ENCODE assay signal across 8 cellular contexts in genomic region chr1:25695066-25695990, GRCh38.
DNase-seq lines count a peak whose midpoint lies in the region; ATAC-seq, FAIRE-seq and TF ChIP-seq lines count a peak whose summit lies in the region.

No MANE protein-coding gene starts in this region.

- H3K79me2 ChIP-seq in K562 (ENCODE audit: control insufficient read depth, insufficient read depth, low read length) (no peaks in the 10 kb centered on the region), keratinocyte (ENCODE audit: control insufficient read depth, insufficient read depth, low read length) (no peaks in the 10 kb centered on the region)

- no peaks in the 10 kb centered on the region for H3K9me3 Mint-ChIP-seq in activated naive CD4-positive, alpha-beta T cell treated with anti-CD3 and anti-CD28 coated beads for 36 hours

- no peaks in the 10 kb centered on the region for H3K36me3 Mint-ChIP-seq in activated naive CD4-positive, alpha-beta T cell treated with anti-CD3 and anti-CD28 coated beads for 36 hours (ENCODE audit: low read depth)

- no peaks in the 10 kb centered on the region for H3K36me3 ChIP-seq in K562 (ENCODE audit: control insufficient read depth, insufficient read depth, low read length)
- no peaks in the 10 kb centered on the region for H3K36me3 ChIP-seq in keratinocyte (ENCODE audit: control insufficient read depth in 2 of 2, extremely low read depth in 1 of 2, insufficient read depth in 2 of 2, low read length in 2 of 2)

- no peak overlapping the region for H3K27ac ChIP-seq in K562 (ENCODE audit: extremely low read depth, low read depth, low read length)
- peak overlapping the region; percentile 51 for H3K27ac ChIP-seq in keratinocyte (ENCODE audit: control insufficient read depth, insufficient read depth, low read length)

- WGBS in K562 (ENCODE audit: insufficient coverage, low coverage, missing lambda C conversion rate): 36% methylated on average over 22 of the region's 22 CpGs

- POLR2A ChIA-PET in K562 (lab: Yijun Ruan, JAX): interaction anchor here (0.6 to 1.3 kb wide), 8 partner anchors 9 to 84 kb away, joined by 3 to 5 read pairs (median 3); no protein-coding TSS in a partner anchor

- H3K27me3 ChIP-seq in K562 (ENCODE audit: control insufficient read depth in 2 of 2, insufficient read depth in 2 of 2, low read length in 2 of 2): peaks cover 32 to 88% of the 10 kb centered on the region in 2 experiments
- H3K27me3 ChIP-seq in keratinocyte (ENCODE audit: control insufficient read depth, extremely low read depth, insufficient read depth, low read length): no peaks in the 10 kb centered on the region

- no peaks in the 10 kb centered on the region for H3K9me1 ChIP-seq in K562 (ENCODE audit: control insufficient read depth, insufficient read depth, low read length)
- no peaks in the 10 kb centered on the region for H3K9me1 ChIP-seq in keratinocyte (ENCODE audit: control insufficient read depth, extremely low read depth, insufficient read depth, low read length)

- dilution Hi-C loops in keratinocyte (cut with MboI; ENCODE audit: extremely low pct_ligation_motif_present, low sequenced_read_pairs): no loop called here

- H3K27ac Mint-ChIP-seq in activated naive CD4-positive, alpha-beta T cell treated with anti-CD3 and anti-CD28 coated beads for 36 hours: peak overlapping the region; percentile 59

- H3K4me2 ChIP-seq in K562 (ENCODE audit: insufficient read depth, low read length) (no peak overlapping the region), keratinocyte (ENCODE audit: control insufficient read depth, extremely low read depth, insufficient read depth, low read depth, low read length) (peak overlapping the region; percentile 70)

- H3K9ac ChIP-seq in K562 (ENCODE audit: insufficient read depth in 1 of 2, low read depth in 2 of 2, low read length in 2 of 2) (peak overlapping the region in 1 of 2 experiments; percentile 66; a peak in 1 of 4 replicates), keratinocyte (ENCODE audit: control insufficient read depth, extremely low read depth, insufficient read depth, low read length) (no peak overlapping the region)

- H3K27me3 Mint-ChIP-seq in activated naive CD4-positive, alpha-beta T cell treated with anti-CD3 and anti-CD28 coated beads for 36 hours (ENCODE audit: low read depth): no peaks in the 10 kb centered on the region

- intact Hi-C loops in activated naive CD4-positive, alpha-beta T cell treated with anti-CD3 and anti-CD28 coated beads for 36 hours (cut with micrococcal nuclease): loop anchor here (5.0 kb wide), 2 partner anchors 82 to 102 kb away; no protein-coding TSS in a partner anchor
- intact Hi-C loops in K562 (cut with micrococcal nuclease): loop anchor here (2.0 to 10.0 kb wide), 3 partner anchors 87 to 151 kb away; partner anchors contain the start of gene LDLRAP1

- H4K20me1 ChIP-seq in K562 (replicated peaks; ENCODE audit: control insufficient read depth, insufficient read depth, low read length): 0 out of 2 replicates have a peak, but pooled peaks cover 3% of the 10 kb centered on the region
- H4K20me1 ChIP-seq in keratinocyte (ENCODE audit: control insufficient read depth, extremely low read depth, insufficient read depth, low read length): no peaks in the 10 kb centered on the region

- peak; percentile 28 to 53 (median 51); a peak in 5 of 6 replicates for TF ChIP-seq CTCF in K562 (IDR thresholded peaks at IDR 0.05 in 2 of 3, conservative IDR thresholded peaks at IDR 0.05 in 1 of 3; ENCODE audit: insufficient read depth in 2 of 3, low read depth in 1 of 3, low read length in 3 of 3)
- TF ChIP-seq CTCF in keratinocyte (optimal IDR thresholded peaks at IDR 0.05 in 1 of 3, IDR thresholded peaks at IDR 0.05 in 1 of 3, conservative IDR thresholded peaks at IDR 0.05 in 1 of 3; ENCODE audit: extremely low read depth in 1 of 3, insufficient read depth in 2 of 3, low read length in 3 of 3): peak in 1 of 3 experiments; percentile 7

- peak; percentile 88 for ATAC-seq in K562
- no peak for ATAC-seq in HG02970 (IDR thresholded peaks at IDR 0.05; ENCODE audit: low FRiP score, unreplicated experiment)
- ATAC-seq in HG03342 (IDR thresholded peaks at IDR 0.05; ENCODE audit: unreplicated experiment): no peak

- H3K4me1 ChIP-seq in K562 (replicated peaks in 1 of 2; ENCODE audit: control insufficient read depth in 2 of 2, insufficient read depth in 2 of 2, low read length in 2 of 2): peaks cover 4 to 7% of the 10 kb centered on the region in 2 experiments; a peak in 4 of 5 replicates
- peaks cover 33% of the 10 kb centered on the region for H3K4me1 ChIP-seq in keratinocyte (ENCODE audit: control insufficient read depth, extremely low read depth, insufficient read depth, low read length)

- H3K9me3 ChIP-seq in K562 (replicated peaks; ENCODE audit: control insufficient read depth, insufficient read depth, low read depth, low read length) (no peaks in the 10 kb centered on the region), keratinocyte (ENCODE audit: control insufficient read depth, low read depth, low read length) (no peaks in the 10 kb centered on the region)

- peak; percentile 10; the same call in 1 of the 2 replicates for TF ChIP-seq EP300 in K562 (IDR thresholded peaks at IDR 0.05; ENCODE audit: low read length)

- no peak for FAIRE-seq in K562 (lab: Jason Lieb, UNC)
- peak; percentile 9 for FAIRE-seq in keratinocyte (lab: Jason Lieb, UNC)

- DNase-seq in activated naive CD4-positive, alpha-beta T cell treated with anti-CD3 and anti-CD28 coated beads for 36 hours: peak; percentile 36
- no peak for DNase-seq in activated naive CD4-positive, alpha-beta T cell treated with Interleukin-2 at 50 U/mL for 16 hours
- DNase-seq in K562 (ENCODE audit: extremely low read depth in 1 of 4, low spot score in 3 of 4): peak; percentile 37 to 66 (median 48)
- DNase-seq in keratinocyte (ENCODE audit: low read depth, low spot score): no peak
- DNase-seq in stromal cell of bone marrow (ENCODE audit: low read depth): peak; percentile 99
- DNase-seq in NCI-H1092 (lab: John Stamatoyannopoulos, UW): no peak

- H3K4me3 ChIP-seq in K562 (no peak overlapping the region), keratinocyte (ENCODE audit: control insufficient read depth in 2 of 3, extremely low read depth in 1 of 3, insufficient read depth in 2 of 3, low read depth in 1 of 3, low read length in 3 of 3) (peak overlapping the region in 2 of 3 experiments; percentile 3 to 28)

- H3K4me1 Mint-ChIP-seq in activated naive CD4-positive, alpha-beta T cell treated with anti-CD3 and anti-CD28 coated beads for 36 hours (ENCODE audit: low read depth): peaks cover 50% of the 10 kb centered on the region

- BruUV-seq in K562 (replicated peaks; lab: Mats Ljungman, UMichigan): no TSS peak

- CTCF ChIA-PET in activated naive CD4-positive, alpha-beta T cell treated with anti-CD3 and anti-CD28 coated beads for 36 hours (lab: Charles Lee): interaction anchor here (0.7 to 1.3 kb wide), 5 partner anchors 9 to 87 kb away, joined by 3 to 9 read pairs (median 3); no protein-coding TSS in a partner anchor
- CTCF ChIA-PET in K562 (lab: Yijun Ruan, JAX; ENCODE audit: low intra/inter-chr PET ratio): interaction anchor here (1.0 kb wide), 1 partner anchor 10 kb away, joined by 3 read pairs; no protein-coding TSS in a partner anchor

- H3K4me3 Mint-ChIP-seq in activated naive CD4-positive, alpha-beta T cell treated with anti-CD3 and anti-CD28 coated beads for 36 hours: peak overlapping the region; percentile 50

- H2AFZ ChIP-seq in K562 (ENCODE audit: low read depth, low read length) (no peak overlapping the region), keratinocyte (ENCODE audit: control insufficient read depth, low read length) (no peak overlapping the region)

- in situ Hi-C loops in K562 (cut with MboI): no loop called here

- TF ChIP-seq POLR2A in K562 (conservative IDR thresholded peaks at IDR 0.05): no peak

- TF ChIP-seq RAD21 in K562 (CRISPR knock-in tag; conservative IDR thresholded peaks at IDR 0.05 in 1 of 2, IDR thresholded peaks at IDR 0.05 in 1 of 2): peak; percentile 54 to 72

TF ChIP-seq in K562, 482 proteins besides CTCF, POLR2A, EP300 and RAD21 (continues in another document):
- TF ChIP-seq HOXB6 (CRISPR knock-in tag; IDR thresholded peaks at IDR 0.05; ENCODE audit: borderline replicate concordance) (no peak), CBFA2T3 (IDR thresholded peaks at IDR 0.05) (peak; percentile 69), RBM17 (IDR thresholded peaks at IDR 0.05; ENCODE audit: borderline replicate concordance, low read depth, low read length) (no peak), KAT2B (IDR thresholded peaks at IDR 0.05; ENCODE audit: low read depth, low read length) (no peak), ZNF507 (tag; conservative IDR thresholded peaks at IDR 0.05) (no peak), JUN (IDR thresholded peaks at IDR 0.05; ENCODE audit: borderline replicate concordance, low read depth, low read length) (0 out of 2 replicates have a peak, but pooled peaks have one; percentile 8), JUN (CRISPR knock-in tag; IDR thresholded peaks at IDR 0.05; ENCODE audit: borderline replicate concordance) (no peak), RBM14 (IDR thresholded peaks at IDR 0.05; ENCODE audit: borderline replicate concordance, insufficient read depth, low read depth, low read length) (no peak), NRF1 (conservative IDR thresholded peaks at IDR 0.05 in 1 of 2, IDR thresholded peaks at IDR 0.05 in 1 of 2) (peak in 1 of 2 experiments; percentile 23; a peak in 1 of 4 replicates), CSDE1 (IDR thresholded peaks at IDR 0.05) (no peak), CREBBP (IDR thresholded peaks at IDR 0.05; ENCODE audit: low read depth, low read length) (no peak), ZNF23 (CRISPR knock-in tag; IDR thresholded peaks at IDR 0.05) (no peak), FOXJ2 (tag; IDR thresholded peaks at IDR 0.05) (no peak), TCF7 (IDR thresholded peaks at IDR 0.05; ENCODE audit: borderline replicate concordance) (no peak), HSF4 (CRISPR knock-in tag; IDR thresholded peaks at IDR 0.05; ENCODE audit: borderline replicate concordance) (no peak), ZNF589 (CRISPR knock-in tag; IDR thresholded peaks at IDR 0.05; ENCODE audit: low read depth) (0 out of 2 replicates have a peak, but pooled peaks have one; percentile 19), ZNF354B (CRISPR knock-in tag; IDR thresholded peaks at IDR 0.05) (no peak), ZNF121 (CRISPR knock-in tag; conservative IDR thresholded peaks at IDR 0.05) (no peak), ZNF445 (CRISPR knock-in tag; IDR thresholded peaks at IDR 0.05; ENCODE audit: low read depth) (no peak), ZNF224 (CRISPR knock-in tag; IDR thresholded peaks at IDR 0.05) (no peak), SIRT6 (IDR thresholded peaks at IDR 0.05; ENCODE audit: low read depth, low read length) (no peak), MYNN (IDR thresholded peaks at IDR 0.05) (no peak), MYNN (CRISPR knock-in tag; IDR thresholded peaks at IDR 0.05) (no peak), SOX6 (IDR thresholded peaks at IDR 0.05) (peak; percentile 42; the same call in 1 of the 2 replicates), U2AF1 (optimal IDR thresholded peaks at IDR 0.05; ENCODE audit: low read depth, low read length) (no peak), CREM (IDR thresholded peaks at IDR 0.05; ENCODE audit: low read depth) (no peak)

Comparison
In these comparisons a context has a peak if more than half of its experiments do, and no peak if none do; other contexts are left out.
1. DNase-seq: peak in activated naive CD4-positive, alpha-beta T cell treated with anti-CD3 and anti-CD28 coated beads for 36 hours (single experiment), K562 (4 of 4) and stromal cell of bone marrow (single experiment); none in activated naive CD4-positive, alpha-beta T cell treated with Interleukin-2 at 50 U/mL for 16 hours (single experiment), keratinocyte (single experiment) and NCI-H1092 (single experiment).